In genomic region chr10:69643779-69644657, GRCh38 we compare ENCODE assay signal across 16 cellular contexts. TPM values are rescaled to one million over a fixed set of nuclear protein-coding genes. Genes with fewer than 3 reads are reported as not detected.
DNase-seq lines count a peak whose midpoint lies in the region; ATAC-seq, FAIRE-seq and TF ChIP-seq lines count a peak whose summit lies in the region.
"Had no signal": no experiment of that assay in that cellular context is flagged by ENCODE, and none has a peak within 500 bp of the region (broad histone marks: within the 10 kb centered on the region; RNA-seq: fewer than 3 reads in every experiment).

No MANE protein-coding gene starts in this region.

- no peak for TF ChIP-seq CTCF in WTC11 (IDR thresholded peaks at IDR 0.05)
- no peak for TF ChIP-seq CTCF in psoas muscle (IDR thresholded peaks at IDR 0.05)

- peaks cover 0 to 1% (median 0%) of the 10 kb centered on the region in 3 donors for H3K27me3 ChIP-seq in psoas muscle (ENCODE audit: insufficient read depth in 3 of 3, low read length in 2 of 3)
- H3K27me3 ChIP-seq: MG63 had no signal

- H3K9me3 ChIP-seq in psoas muscle, result no peaks in the 10 kb centered on the region
- H3K9me3 ChIP-seq: Caco-2, MG63, SJSA1 had no signal

- H3K4me3 Mint-ChIP-seq in WTC11, result no peak overlapping the region

- 0 out of 2 replicates have a peak, but pooled peaks cover 3% of the 10 kb centered on the region for H3K36me3 Mint-ChIP-seq in WTC11

- peaks cover 31% of the 10 kb centered on the region for H3K4me1 Mint-ChIP-seq in WTC11

- CTCF ChIA-PET in WTC11 (lab: Charles Lee), result interaction anchor here (0.7 to 17.6 kb wide), 29 partner anchors 8 to 315 kb away, joined by 3 to 511 read pairs (median 4); no protein-coding TSS in a partner anchor

- H3K9me3 Mint-ChIP-seq in WTC11, result 0 out of 2 replicates have a peak, but pooled peaks cover 3% of the 10 kb centered on the region

- POLR2A ChIA-PET in WTC11 (lab: Charles Lee), result interaction anchor here (0.7 kb wide), 1 partner anchor 71 kb away, joined by 3 read pairs; no protein-coding TSS in a partner anchor

- intact Hi-C loops in left ventricle myocardium superior (cut with micrococcal nuclease) (loop anchor here (10.0 kb wide), 2 partner anchors 71 to 271 kb away; no protein-coding TSS in a partner anchor), Right ventricle myocardium superior (cut with DNase I) (loop anchor here (2.0 kb wide), 1 partner anchor 271 kb away; no protein-coding TSS in a partner anchor), psoas muscle (cut with DNase I) (loop anchor here (2.0 kb wide), 3 partner anchors 73 to 273 kb away; partner anchors contain the start of gene COL13A1 (in 1 of the 2))

- H3K27ac ChIP-seq in psoas muscle, result no peak overlapping the region
- H3K27ac ChIP-seq: HL-60, KMS-11, SJSA1 had no signal

- DNase-seq in left ventricle myocardium superior, result no peak
- DNase-seq in Right ventricle myocardium superior, result no peak
- DNase-seq in WTC11 (ENCODE audit: low spot score), result no peak
- DNase-seq in left lobe of liver (ENCODE audit: low spot score), result no peak
- peak in 1 of 2 donors; percentile 41 for DNase-seq in psoas muscle
- DNase-seq in NCI-H2107 treated with DMSO at 0.1 percent for 48 hours (lab: John Stamatoyannopoulos, UW; ENCODE audit: unreplicated experiment), result no peak
- no peak for DNase-seq in GM12891 (ENCODE audit: insufficient read length, low spot score)
- DNase-seq: NCI-H446 treated with DMSO at 0.1 percent for 48 hours had no signal

- no peaks in the 10 kb centered on the region for H3K36me3 ChIP-seq in psoas muscle (ENCODE audit: insufficient read depth in 1 of 2, low read depth in 1 of 2)
- H3K36me3 ChIP-seq: MG63, SJSA1 had no signal

- 62 to 65% (median 63%) methylated on average over 16 of the region's 16 CpGs for WGBS in psoas muscle, 3 donors

- peak; percentile 14 for ATAC-seq in left ventricle myocardium superior
- no peak for ATAC-seq in Right ventricle myocardium superior (ENCODE audit: poor library complexity)
- ATAC-seq in WTC11, result no peak
- peak; percentile 30 for ATAC-seq in left lobe of liver
- peak; percentile 15 to 29 (median 22) for ATAC-seq in psoas muscle
- no peak for ATAC-seq in GM21367 (IDR thresholded peaks at IDR 0.05; ENCODE audit: unreplicated experiment)

- no peaks in the 10 kb centered on the region for H3K4me1 ChIP-seq in psoas muscle
- H3K4me1 ChIP-seq: Caco-2, SJSA1 had no signal

- no peak overlapping the region for H3K4me3 ChIP-seq in psoas muscle
- H3K4me3 ChIP-seq: GM12878, MG63, SJSA1 had no signal

- H3K27ac Mint-ChIP-seq in WTC11, result no peak overlapping the region

- TF ChIP-seq POLR2A in GM12891 (IDR thresholded peaks at IDR 0.05; ENCODE audit: low read depth, low read length), result no peak

- no peaks in the 10 kb centered on the region; the same call in 1 of the 2 replicates for H3K27me3 Mint-ChIP-seq in WTC11 (ENCODE audit: low read depth)

- no peak for FAIRE-seq in GM12891 (lab: Jason Lieb, UNC)
- FAIRE-seq: GM12878, GM19239 had no signal

TF ChIP-seq in WTC11, 78 proteins besides CTCF, POLR2A, EP300 and RAD21 (continues in another document):
- TF ChIP-seq MYBL2 (CRISPR knock-in tag; IDR thresholded peaks at IDR 0.05) (no peak), HMGXB4 (CRISPR knock-in tag; IDR thresholded peaks at IDR 0.05) (0 out of 2 replicates have a peak, but pooled peaks have one; percentile 23), USF2 (CRISPR knock-in tag; IDR thresholded peaks at IDR 0.05) (no peak), OVOL2 (CRISPR knock-in tag; IDR thresholded peaks at IDR 0.05; ENCODE audit: borderline replicate concordance) (no peak)

TF ChIP-seq in GM12891, 5 proteins besides CTCF, POLR2A, EP300 and RAD21:
- TF ChIP-seq TAF1 (IDR thresholded peaks at IDR 0.05; ENCODE audit: low read depth, low read length), result no peak
- TF ChIP-seq POU2F2 (IDR thresholded peaks at IDR 0.05; ENCODE audit: low read depth, low read length), result no peak
- TF ChIP-seq POLR2AphosphoS5 (IDR thresholded peaks at IDR 0.05; ENCODE audit: low read depth, low read length), result no peak
- no peak for TF ChIP-seq SPI1 (IDR thresholded peaks at IDR 0.05; ENCODE audit: low read depth, low read length)
- TF ChIP-seq PAX5 (IDR thresholded peaks at IDR 0.05; ENCODE audit: insufficient read depth, low read length, severe bottlenecking), result no peak

RNA-seq across cellular contexts. Expression of gene FAM241B, which starts 14.0 kb away (rescaled TPM):
- 2.8 TPM for total RNA-seq in left ventricle myocardium superior
- total RNA-seq in Right ventricle myocardium superior, result 3.3 TPM
- total RNA-seq in WTC11 (2021), result 24.4 to 28.9 TPM (median 26.9 TPM) in 3 replicates
- total RNA-seq in left lobe of liver, result 1.2 TPM
- total RNA-seq in psoas muscle, result 1 to 10 TPM; 1.1 to 6.2 (median 1.7) TPM
- polyA plus RNA-seq in psoas muscle, result 1 to 10 TPM; 2.8 to 5.9 (median 3.2) TPM
- 0.23 TPM for polyA plus RNA-seq in GM12891 (2012; ENCODE audit: low read depth, missing spikeins)

Comparison
In these comparisons a context has a peak if more than half of its experiments do, and no peak if none do; other contexts are left out.
1. ATAC-seq: peak in left ventricle myocardium superior (single experiment), left lobe of liver (single experiment) and psoas muscle (4 of 4); none in Right ventricle myocardium superior (single experiment), WTC11 (single experiment) and GM21367 (single experiment).